Comparison of ENCODE assay signal across 1 cellular context in genomic region chr16:50539053-50539615, GRCh38.
TF ChIP-seq lines count a peak whose summit lies in the region.

No MANE protein-coding gene starts in this region.

TF ChIP-seq in HepG2, 621 proteins besides CTCF, POLR2A, EP300 and RAD21 (continued from another document and continues in another):
- peak; percentile 50; the same call in 1 of the 2 replicates for TF ChIP-seq ZBTB2 (CRISPR knock-in tag; IDR thresholded peaks at IDR 0.05; ENCODE audit: low read depth)
- peak; percentile 56 for TF ChIP-seq DMAP1 (CRISPR knock-in tag; IDR thresholded peaks at IDR 0.05)
- peak; percentile 27; the same call in 1 of the 2 replicates for TF ChIP-seq ARID3A (IDR thresholded peaks at IDR 0.05; ENCODE audit: low read depth, low read length)
- TF ChIP-seq SSRP1 (CRISPR knock-in tag; IDR thresholded peaks at IDR 0.05) = no peak
- TF ChIP-seq CBX2 (IDR thresholded peaks at IDR 0.05; ENCODE audit: low read depth, low read length) = no peak
- TF ChIP-seq CBX2 (CRISPR knock-in tag; IDR thresholded peaks at IDR 0.05; ENCODE audit: low read depth) = no peak
- TF ChIP-seq KLF9 (CRISPR knock-in tag; IDR thresholded peaks at IDR 0.05; ENCODE audit: low read depth) = no peak
- TF ChIP-seq ZNF333 (CRISPR knock-in tag; IDR thresholded peaks at IDR 0.05; ENCODE audit: borderline replicate concordance) = no peak
- TF ChIP-seq TEAD2 (CRISPR knock-in tag; IDR thresholded peaks at IDR 0.05) = no peak
- peak; percentile 51; the same call in 1 of the 2 replicates for TF ChIP-seq ZNF563 (CRISPR knock-in tag; IDR thresholded peaks at IDR 0.05)
- peak; percentile 28 for TF ChIP-seq ZBTB33 (CRISPR knock-in tag; IDR thresholded peaks at IDR 0.05)
- no peak for TF ChIP-seq ZNF142 (CRISPR knock-in tag; IDR thresholded peaks at IDR 0.05)
- peak; percentile 57 for TF ChIP-seq TEAD3 (CRISPR knock-in tag; optimal IDR thresholded peaks at IDR 0.05; ENCODE audit: borderline replicate concordance)
- no peak for TF ChIP-seq ZKSCAN5 (CRISPR knock-in tag; IDR thresholded peaks at IDR 0.05)
- no peak for TF ChIP-seq ZNF251 (CRISPR knock-in tag; IDR thresholded peaks at IDR 0.05)
- TF ChIP-seq ZFP1 (CRISPR knock-in tag; IDR thresholded peaks at IDR 0.05) = no peak
- no peak for TF ChIP-seq MTA3 (CRISPR knock-in tag; IDR thresholded peaks at IDR 0.05)
- TF ChIP-seq ZNF792 (CRISPR knock-in tag; IDR thresholded peaks at IDR 0.05) = peak; percentile 61
- TF ChIP-seq GPBP1L1 (CRISPR knock-in tag; IDR thresholded peaks at IDR 0.05) = no peak
- TF ChIP-seq ZNF10 (CRISPR knock-in tag; IDR thresholded peaks at IDR 0.05; ENCODE audit: borderline replicate concordance, low read depth) = no peak
- TF ChIP-seq CREM (IDR thresholded peaks at IDR 0.05) = peak; percentile 92
- TF ChIP-seq CREM (CRISPR knock-in tag; IDR thresholded peaks at IDR 0.05) = no peak
- no peak for TF ChIP-seq CBX1 (IDR thresholded peaks at IDR 0.05; ENCODE audit: low read depth)
- TF ChIP-seq GTF2F1 (IDR thresholded peaks at IDR 0.05; ENCODE audit: low read length) = no peak
- no peak for TF ChIP-seq TEF (CRISPR knock-in tag; IDR thresholded peaks at IDR 0.05)
- no peak for TF ChIP-seq DBP (CRISPR knock-in tag; IDR thresholded peaks at IDR 0.05; ENCODE audit: not compliant biosample characterization)
- TF ChIP-seq ZNF484 (CRISPR knock-in tag; IDR thresholded peaks at IDR 0.05; ENCODE audit: borderline replicate concordance, low read depth) = no peak
- no peak for TF ChIP-seq SYNCRIP (IDR thresholded peaks at IDR 0.05; ENCODE audit: insufficient read depth, low read depth, low read length)
- TF ChIP-seq PAF1 (CRISPR knock-in tag; IDR thresholded peaks at IDR 0.05) = no peak
- TF ChIP-seq ATF5 (CRISPR knock-in tag; IDR thresholded peaks at IDR 0.05; ENCODE audit: low read depth) = no peak
- peak; percentile 77 for TF ChIP-seq ZNF556 (CRISPR knock-in tag; IDR thresholded peaks at IDR 0.05; ENCODE audit: borderline replicate concordance)
- peak; percentile 54; the same call in 1 of the 2 replicates for TF ChIP-seq ERF (CRISPR knock-in tag; IDR thresholded peaks at IDR 0.05)
- TF ChIP-seq ZNF740 (CRISPR knock-in tag; IDR thresholded peaks at IDR 0.05) = no peak
- TF ChIP-seq ZNF17 (CRISPR knock-in tag; IDR thresholded peaks at IDR 0.05) = no peak
- no peak for TF ChIP-seq SP1 (IDR thresholded peaks at IDR 0.05)
- no peak; the same call in 1 of the 2 replicates for TF ChIP-seq SP1 (CRISPR knock-in tag; IDR thresholded peaks at IDR 0.05)
- peak; percentile 26; the same call in 1 of the 2 replicates for TF ChIP-seq NRL (CRISPR knock-in tag; IDR thresholded peaks at IDR 0.05; ENCODE audit: borderline replicate concordance)
- TF ChIP-seq ZNF326 (CRISPR knock-in tag; IDR thresholded peaks at IDR 0.05; ENCODE audit: borderline replicate concordance) = no peak
- TF ChIP-seq SKI (IDR thresholded peaks at IDR 0.05; ENCODE audit: partially characterized antibody) = no peak
- TF ChIP-seq ZNF878 (CRISPR knock-in tag; IDR thresholded peaks at IDR 0.05) = peak; percentile 87
- no peak; the same call in 1 of the 2 replicates for TF ChIP-seq KDM3A (CRISPR knock-in tag; IDR thresholded peaks at IDR 0.05; ENCODE audit: low read depth)
- TF ChIP-seq NCOA2 (CRISPR knock-in tag; IDR thresholded peaks at IDR 0.05) = peak; percentile 90
- no peak for TF ChIP-seq CAMTA2 (CRISPR knock-in tag; IDR thresholded peaks at IDR 0.05; ENCODE audit: borderline replicate concordance)
- TF ChIP-seq ZNF234 (CRISPR knock-in tag; conservative IDR thresholded peaks at IDR 0.05) = no peak
- peak; percentile 60 for TF ChIP-seq ZNF12 (CRISPR knock-in tag; IDR thresholded peaks at IDR 0.05)
- 0 out of 2 replicates have a peak, but pooled peaks have one; percentile 45 for TF ChIP-seq ZNF644 (CRISPR knock-in tag; IDR thresholded peaks at IDR 0.05; ENCODE audit: low read depth)
- no peak for TF ChIP-seq ZBTB37 (CRISPR knock-in tag; IDR thresholded peaks at IDR 0.05)
- TF ChIP-seq ZNF547 (CRISPR knock-in tag; IDR thresholded peaks at IDR 0.05) = no peak
- no peak for TF ChIP-seq ZNF224 (CRISPR knock-in tag; IDR thresholded peaks at IDR 0.05)
